Comparison of ENCODE assay signal across 8 cellular contexts in the genomic region with DNA sequence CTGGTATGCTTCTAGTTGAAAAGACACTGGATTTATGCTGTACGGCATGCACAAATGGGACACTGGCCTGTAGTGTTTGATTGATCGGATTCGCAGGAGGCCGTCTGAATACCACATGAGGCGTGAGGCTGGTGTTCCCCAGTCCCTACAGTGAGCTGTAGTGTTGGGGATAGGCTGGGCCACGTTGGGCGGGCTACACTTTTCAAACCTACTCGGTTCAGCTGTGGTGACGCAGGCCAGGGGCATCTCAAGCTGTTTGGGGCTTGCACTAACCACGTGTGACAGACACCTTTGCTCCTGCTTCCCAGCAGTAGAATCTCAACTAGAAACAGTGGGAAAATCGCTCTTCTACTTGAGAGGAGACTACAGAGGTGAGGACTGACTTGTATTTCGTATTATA.
"Had no signal": no experiment of that assay in that cellular context is flagged by ENCODE, and none has a peak within 500 bp of the region (broad histone marks: within the 10 kb centered on the region; RNA-seq: fewer than 3 reads in every experiment).

No MANE protein-coding gene starts in this region.

- ATAC-seq: K562 had no signal

- DNase-seq: GM23248, H9, HCEC 1CT, IMR-90 had no signal

- H3K27ac Mint-ChIP-seq: H9 had no signal

- H3K4me3 Mint-ChIP-seq: H9 had no signal

- FAIRE-seq: H1, H54, HTR-8/SVneo, K562 had no signal
